ENCODE assay signal across 23 cellular contexts in the genomic region with DNA sequence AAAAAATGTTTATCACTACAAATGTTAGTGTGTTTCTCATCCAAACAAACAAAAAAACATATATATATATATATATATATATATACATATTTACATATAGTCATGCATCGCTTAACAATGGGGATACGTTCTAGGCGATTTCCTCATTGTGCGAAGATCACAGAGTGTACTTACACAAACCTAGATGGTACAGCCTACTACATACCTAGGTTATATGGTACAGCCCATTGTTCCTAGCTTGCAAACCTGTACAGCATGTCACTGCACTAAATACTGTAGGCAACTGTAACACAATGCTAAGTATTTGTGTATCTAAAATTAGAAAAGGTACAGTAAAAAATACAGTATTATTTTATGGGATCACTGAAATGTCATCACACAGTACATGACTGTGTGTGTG. TPM values are rescaled to one million over a fixed set of nuclear protein-coding genes. Genes with fewer than 3 reads are reported as not detected.
DNase-seq lines count a peak whose midpoint lies in the region; ATAC-seq and TF ChIP-seq lines count a peak whose summit lies in the region.
"Had no signal": no experiment of that assay in that cellular context is flagged by ENCODE, and none has a peak within 500 bp of the region (broad histone marks: within the 10 kb centered on the region; RNA-seq: fewer than 3 reads in every experiment).

No MANE protein-coding gene starts in this region.

- H3K36me3 Mint-ChIP-seq in activated CD8-positive, alpha-beta T cell treated with anti-CD3 and anti-CD28 coated beads for 36 hours (ENCODE audit: low read depth): peaks cover 18% of the 10 kb centered on the region
- no peaks in the 10 kb centered on the region for H3K36me3 Mint-ChIP-seq in immature natural killer cell
- H3K36me3 Mint-ChIP-seq: mesothelial cell of epicardium had no signal

- H3K27ac Mint-ChIP-seq in activated CD8-positive, alpha-beta T cell treated with anti-CD3 and anti-CD28 coated beads for 36 hours: peak overlapping the region; percentile 97
- peak overlapping the region; percentile 99 to 100 (median 99) for H3K27ac Mint-ChIP-seq in immature natural killer cell
- H3K27ac Mint-ChIP-seq: mesothelial cell of epicardium had no signal

- no peak overlapping the region for H3K4me3 Mint-ChIP-seq in activated CD8-positive, alpha-beta T cell treated with anti-CD3 and anti-CD28 coated beads for 36 hours
- peak overlapping the region in 1 of 5 donors; percentile 91 for H3K4me3 Mint-ChIP-seq in immature natural killer cell
- H3K4me3 Mint-ChIP-seq: dendritic cell treated with granulocyte-macrophage colony-stimulating factor and Interleukin-4, amounts not matched to agents 40 ng/mL and 50 ng/mL, for 4 days; mesothelial cell of epicardium; neural crest cell had no signal

- POLR2A ChIA-PET in activated CD8-positive, alpha-beta T cell treated with anti-CD3 and anti-CD28 coated beads for 36 hours (lab: Charles Lee): interaction anchor here (1.6 to 15.9 kb wide), 3 partner anchors 8 to 128 kb away, joined by 4 to 621 read pairs (median 31); partner anchors contain the start of gene TMSB4X

- H3K27me3 ChIP-seq in BLaER1 treated with 17β-estradiol and CSF1 and Interleukin-3, amounts not matched to agents 10 nM and 100 nM: peaks cover 0 to 6% (median 0%) of the 10 kb centered on the region in 11 experiments; a peak in 1 of 22 replicates
- H3K27me3 ChIP-seq in HL-60 (ENCODE audit: insufficient read depth, poor library complexity, severe bottlenecking): no peaks in the 10 kb centered on the region

- H3K4me2 ChIP-seq in BLaER1 treated with 17β-estradiol and CSF1 and Interleukin-3, amounts not matched to agents 10 nM and 100 nM: peak overlapping the region; percentile 85 to 97 (median 92); a peak in 19 of 22 replicates

- CTCF ChIA-PET in activated CD8-positive, alpha-beta T cell treated with anti-CD3 and anti-CD28 coated beads for 36 hours (lab: Charles Lee): interaction anchor here (0.8 to 3.7 kb wide), 4 partner anchors 10 to 61 kb away, joined by 3 to 23 read pairs (median 4); no protein-coding TSS in a partner anchor

- no peaks in the 10 kb centered on the region for H3K36me3 ChIP-seq in BLaER1 treated with 17β-estradiol and CSF1 and Interleukin-3, amounts not matched to agents 10 nM and 100 nM
- H3K36me3 ChIP-seq: heart left ventricle had no signal

- H3K9ac ChIP-seq in BLaER1 treated with 17β-estradiol and CSF1 and Interleukin-3, amounts not matched to agents 10 nM and 100 nM: peak overlapping the region in 1 of 11 experiments; percentile 88; a peak in 1 of 22 replicates

- H4K20me1 ChIP-seq in BLaER1 treated with 17β-estradiol and CSF1 and Interleukin-3, amounts not matched to agents 10 nM and 100 nM: peaks cover 0 to 12% (median 0%) of the 10 kb centered on the region in 11 experiments; a peak in 2 of 22 replicates

- peaks cover 0 to 33% (median 19%) of the 10 kb centered on the region in 11 experiments; a peak in 17 of 22 replicates for H3K9me3 ChIP-seq in BLaER1 treated with 17β-estradiol and CSF1 and Interleukin-3, amounts not matched to agents 10 nM and 100 nM (replicated peaks in 1 of 11)
- H3K9me3 ChIP-seq: heart left ventricle, psoas muscle had no signal

- intact Hi-C loops in activated CD8-positive, alpha-beta T cell treated with anti-CD3 and anti-CD28 coated beads for 36 hours (cut with micrococcal nuclease): no loop called here

- no peak for TF ChIP-seq CTCF in HL-60 (IDR thresholded peaks at IDR 0.05; ENCODE audit: insufficient read depth, low read length)
- TF ChIP-seq CTCF in activated CD8-positive, alpha-beta T cell treated with anti-CD3 and anti-CD28 coated beads for 36 hours (IDR thresholded peaks at IDR 0.05): no peak

- H3K27me3 Mint-ChIP-seq in activated CD8-positive, alpha-beta T cell treated with anti-CD3 and anti-CD28 coated beads for 36 hours: no peaks in the 10 kb centered on the region
- peaks cover 17 to 24% (median 20%) of the 10 kb centered on the region in 3 donors for H3K27me3 Mint-ChIP-seq in immature natural killer cell (ENCODE audit: low read depth in 3 of 3)
- H3K27me3 Mint-ChIP-seq: dendritic cell treated with granulocyte-macrophage colony-stimulating factor and Interleukin-4, amounts not matched to agents 40 ng/mL and 50 ng/mL, for 4 days; stimulated activated naive CD8-positive, alpha-beta T cell treated with anti-CD3 and anti-CD28 coated beads, Interleukin-15, Interleukin-2, amounts not matched to agents 100 ng/mL and 50 ng/mL, for 24 hours had no signal

- peaks cover 57 to 87% (median 68%) of the 10 kb centered on the region in 10 experiments for H3K4me1 ChIP-seq in BLaER1 treated with 17β-estradiol and CSF1 and Interleukin-3, amounts not matched to agents 10 nM and 100 nM
- H3K4me1 ChIP-seq: psoas muscle had no signal

- ATAC-seq in activated CD8-positive, alpha-beta T cell treated with anti-CD3 and anti-CD28 coated beads for 36 hours: no peak
- ATAC-seq in HG02973 (IDR thresholded peaks at IDR 0.05; ENCODE audit: unreplicated experiment) (no peak), GM18873 (IDR thresholded peaks at IDR 0.05; ENCODE audit: low FRiP score, unreplicated experiment) (no peak)
- ATAC-seq: HCT116, heart left ventricle, psoas muscle had no signal

- H3K27ac ChIP-seq in BLaER1 treated with 17β-estradiol and CSF1 and Interleukin-3, amounts not matched to agents 10 nM and 100 nM: peak overlapping the region in 9 of 11 experiments; percentile 91 to 99 (median 96); a peak in 17 of 22 replicates
- peak overlapping the region; percentile 99; the same call in 1 of the 2 replicates for H3K27ac ChIP-seq in HL-60 (replicated peaks)
- H3K27ac ChIP-seq: psoas muscle had no signal

- DNase-seq in HL-60 (ENCODE audit: low read depth in 1 of 2, low spot score in 1 of 2): no peak
- DNase-seq in activated CD8-positive, alpha-beta T cell treated with anti-CD3 and anti-CD28 coated beads for 36 hours: no peak
- DNase-seq in immature natural killer cell: no peak
- DNase-seq in DMS53 (lab: John Stamatoyannopoulos, UW): no peak
- no peak for DNase-seq in COR-L47 (lab: John Stamatoyannopoulos, UW)
- DNase-seq: activated T-cell treated with anti-CD3 and anti-CD28 coated beads, Interleukin-2, amount 50 U/mL, for 24 hours; heart left ventricle; NCI-H1436 treated with DMSO at 0.1 percent for 48 hours; NCI-H2171 treated with DMSO at 0.1 percent for 48 hours; NCI-H526 treated with DMSO at 0.1 percent for 48 hours; psoas muscle; SHP77; stimulated activated CD4-positive, alpha-beta T cell treated with anti-CD3 and anti-CD28 coated beads, Interleukin-2, amount 100 ng/mL, for 24 hours; trophoblast cell had no signal

- H3K4me1 Mint-ChIP-seq in activated CD8-positive, alpha-beta T cell treated with anti-CD3 and anti-CD28 coated beads for 36 hours (ENCODE audit: low read depth): peaks cover 56% of the 10 kb centered on the region
- peaks cover 60 to 82% of the 10 kb centered on the region in 2 donors for H3K4me1 Mint-ChIP-seq in immature natural killer cell

- no peak overlapping the region for H3K4me3 ChIP-seq in BLaER1 treated with 17β-estradiol and CSF1 and Interleukin-3, amounts not matched to agents 10 nM and 100 nM
- no peak overlapping the region for H3K4me3 ChIP-seq in HL-60 (replicated peaks; ENCODE audit: insufficient read depth, low read length)
- H3K4me3 ChIP-seq: heart left ventricle, psoas muscle had no signal

- H3K9me3 Mint-ChIP-seq in activated CD8-positive, alpha-beta T cell treated with anti-CD3 and anti-CD28 coated beads for 36 hours: no peaks in the 10 kb centered on the region
- H3K9me3 Mint-ChIP-seq in immature natural killer cell: no peaks in the 10 kb centered on the region
- H3K9me3 Mint-ChIP-seq: dendritic cell treated with granulocyte-macrophage colony-stimulating factor and Interleukin-4, amounts not matched to agents 40 ng/mL and 50 ng/mL, for 4 days; stimulated activated naive CD8-positive, alpha-beta T cell treated with anti-CD3 and anti-CD28 coated beads, Interleukin-15, Interleukin-2, amounts not matched to agents 100 ng/mL and 50 ng/mL, for 24 hours had no signal

RNA-seq across cellular contexts. Expression of gene TMSB4X, which starts 16.4 kb away (rescaled TPM):
- total RNA-seq in activated CD8-positive, alpha-beta T cell treated with anti-CD3 and anti-CD28 coated beads for 36 hours: 1,000 to 10,000 TPM; 5,169 to 5,393 TPM
- over 10,000 TPM; 26,219 to 39,735 (median 28,691) TPM for polyA plus RNA-seq in immature natural killer cell

RNA-seq across cellular contexts. Expression of gene TLR8, which starts 52.0 kb away (rescaled TPM):
- not detected for total RNA-seq in activated CD8-positive, alpha-beta T cell treated with anti-CD3 and anti-CD28 coated beads for 36 hours
- 1 to 10 TPM in 1 of 3 donors, under 1 TPM in 2; 0.04 to 3.6 (median 0.68) TPM for polyA plus RNA-seq in immature natural killer cell
- total RNA-seq: endothelial cell of umbilical vein, mesothelial cell of epicardium, neural crest cell had no signal
- polyA plus RNA-seq: endothelial cell of umbilical vein had no signal
